1 cellular context compared by ENCODE assay signal in the genomic region with DNA sequence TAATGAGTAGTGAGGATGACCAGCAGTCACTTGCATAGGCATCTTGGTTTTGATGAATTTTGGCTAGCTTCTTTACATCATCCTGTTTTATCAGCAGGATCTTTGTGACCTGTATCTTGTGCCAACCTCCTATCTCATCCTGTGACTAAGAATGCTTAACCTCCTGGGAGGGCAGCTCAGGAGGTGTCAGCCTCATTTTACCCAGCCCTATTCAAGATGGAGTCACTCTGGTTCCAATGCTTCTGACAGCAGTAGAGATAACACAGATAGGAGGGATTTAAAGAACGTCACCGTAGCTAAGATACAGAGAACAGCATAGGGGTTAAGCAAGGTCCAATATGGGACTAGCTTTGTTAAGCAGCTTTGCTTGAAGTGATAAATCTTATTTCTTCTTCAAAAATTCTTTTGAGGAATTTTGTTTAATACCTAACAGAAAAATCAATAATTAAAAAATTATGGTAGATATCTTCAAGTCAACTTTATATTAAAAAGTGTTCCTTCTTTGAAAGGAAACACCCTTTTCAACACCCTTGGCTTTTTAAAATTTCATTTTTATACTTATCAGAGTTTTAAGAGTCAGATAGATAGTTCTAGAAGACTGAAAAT.
TF ChIP-seq lines count a peak whose summit lies in the region.

No MANE protein-coding gene starts in this region.

TF ChIP-seq in K562, 482 proteins besides CTCF, POLR2A, EP300 and RAD21 (continued from another document and continues in another):
- TF ChIP-seq, protein P1, sequence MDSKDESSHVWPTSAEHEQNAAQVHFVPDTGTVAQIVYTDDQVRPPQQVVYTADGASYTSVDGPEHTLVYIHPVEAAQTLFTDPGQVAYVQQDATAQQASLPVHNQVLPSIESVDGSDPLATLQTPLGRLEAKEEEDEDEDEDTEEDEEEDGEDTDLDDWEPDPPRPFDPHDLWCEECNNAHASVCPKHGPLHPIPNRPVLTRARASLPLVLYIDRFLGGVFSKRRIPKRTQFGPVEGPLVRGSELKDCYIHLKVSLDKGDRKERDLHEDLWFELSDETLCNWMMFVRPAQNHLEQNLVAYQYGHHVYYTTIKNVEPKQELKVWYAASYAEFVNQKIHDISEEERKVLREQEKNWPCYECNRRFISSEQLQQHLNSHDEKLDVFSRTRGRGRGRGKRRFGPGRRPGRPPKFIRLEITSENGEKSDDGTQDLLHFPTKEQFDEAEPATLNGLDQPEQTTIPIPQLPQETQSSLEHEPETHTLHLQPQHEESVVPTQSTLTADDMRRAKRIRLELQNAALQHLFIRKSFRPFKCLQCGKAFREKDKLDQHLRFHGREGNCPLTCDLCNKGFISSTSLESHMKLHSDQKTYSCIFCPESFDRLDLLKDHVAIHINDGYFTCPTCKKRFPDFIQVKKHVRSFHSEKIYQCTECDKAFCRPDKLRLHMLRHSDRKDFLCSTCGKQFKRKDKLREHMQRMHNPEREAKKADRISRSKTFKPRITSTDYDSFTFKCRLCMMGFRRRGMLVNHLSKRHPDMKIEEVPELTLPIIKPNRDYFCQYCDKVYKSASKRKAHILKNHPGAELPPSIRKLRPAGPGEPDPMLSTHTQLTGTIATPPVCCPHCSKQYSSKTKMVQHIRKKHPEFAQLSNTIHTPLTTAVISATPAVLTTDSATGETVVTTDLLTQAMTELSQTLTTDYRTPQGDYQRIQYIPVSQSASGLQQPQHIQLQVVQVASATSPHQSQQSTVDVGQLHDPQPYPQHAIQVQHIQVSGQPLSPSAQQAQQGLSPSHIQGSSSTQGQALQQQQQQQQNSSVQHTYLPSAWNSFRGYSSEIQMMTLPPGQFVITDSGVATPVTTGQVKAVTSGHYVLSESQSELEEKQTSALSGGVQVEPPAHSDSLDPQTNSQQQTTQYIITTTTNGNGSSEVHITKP (IDR thresholded peaks at IDR 0.05; ENCODE audit: partially characterized antibody): no peak
- TF ChIP-seq ZNF197 (CRISPR knock-in tag; IDR thresholded peaks at IDR 0.05; ENCODE audit: low read depth): peak; percentile 99
- no peak for TF ChIP-seq NCOA6 (IDR thresholded peaks at IDR 0.05)
- TF ChIP-seq, protein P2, sequence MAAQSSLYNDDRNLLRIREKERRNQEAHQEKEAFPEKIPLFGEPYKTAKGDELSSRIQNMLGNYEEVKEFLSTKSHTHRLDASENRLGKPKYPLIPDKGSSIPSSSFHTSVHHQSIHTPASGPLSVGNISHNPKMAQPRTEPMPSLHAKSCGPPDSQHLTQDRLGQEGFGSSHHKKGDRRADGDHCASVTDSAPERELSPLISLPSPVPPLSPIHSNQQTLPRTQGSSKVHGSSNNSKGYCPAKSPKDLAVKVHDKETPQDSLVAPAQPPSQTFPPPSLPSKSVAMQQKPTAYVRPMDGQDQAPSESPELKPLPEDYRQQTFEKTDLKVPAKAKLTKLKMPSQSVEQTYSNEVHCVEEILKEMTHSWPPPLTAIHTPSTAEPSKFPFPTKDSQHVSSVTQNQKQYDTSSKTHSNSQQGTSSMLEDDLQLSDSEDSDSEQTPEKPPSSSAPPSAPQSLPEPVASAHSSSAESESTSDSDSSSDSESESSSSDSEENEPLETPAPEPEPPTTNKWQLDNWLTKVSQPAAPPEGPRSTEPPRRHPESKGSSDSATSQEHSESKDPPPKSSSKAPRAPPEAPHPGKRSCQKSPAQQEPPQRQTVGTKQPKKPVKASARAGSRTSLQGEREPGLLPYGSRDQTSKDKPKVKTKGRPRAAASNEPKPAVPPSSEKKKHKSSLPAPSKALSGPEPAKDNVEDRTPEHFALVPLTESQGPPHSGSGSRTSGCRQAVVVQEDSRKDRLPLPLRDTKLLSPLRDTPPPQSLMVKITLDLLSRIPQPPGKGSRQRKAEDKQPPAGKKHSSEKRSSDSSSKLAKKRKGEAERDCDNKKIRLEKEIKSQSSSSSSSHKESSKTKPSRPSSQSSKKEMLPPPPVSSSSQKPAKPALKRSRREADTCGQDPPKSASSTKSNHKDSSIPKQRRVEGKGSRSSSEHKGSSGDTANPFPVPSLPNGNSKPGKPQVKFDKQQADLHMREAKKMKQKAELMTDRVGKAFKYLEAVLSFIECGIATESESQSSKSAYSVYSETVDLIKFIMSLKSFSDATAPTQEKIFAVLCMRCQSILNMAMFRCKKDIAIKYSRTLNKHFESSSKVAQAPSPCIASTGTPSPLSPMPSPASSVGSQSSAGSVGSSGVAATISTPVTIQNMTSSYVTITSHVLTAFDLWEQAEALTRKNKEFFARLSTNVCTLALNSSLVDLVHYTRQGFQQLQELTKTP (IDR thresholded peaks at IDR 0.05; ENCODE audit: low read depth in 1 of 2, partially characterized antibody in 2 of 2): no peak
- no peak for TF ChIP-seq ZC3H8 (IDR thresholded peaks at IDR 0.05)
- peak in 1 of 2 experiments; percentile 98; a peak in 2 of 4 replicates for TF ChIP-seq TEAD1 (CRISPR knock-in tag; IDR thresholded peaks at IDR 0.05)
- TF ChIP-seq WHSC1 (IDR thresholded peaks at IDR 0.05; ENCODE audit: low read length): no peak
- TF ChIP-seq NBN (IDR thresholded peaks at IDR 0.05; ENCODE audit: low read depth): no peak
- TF ChIP-seq, protein P3, sequence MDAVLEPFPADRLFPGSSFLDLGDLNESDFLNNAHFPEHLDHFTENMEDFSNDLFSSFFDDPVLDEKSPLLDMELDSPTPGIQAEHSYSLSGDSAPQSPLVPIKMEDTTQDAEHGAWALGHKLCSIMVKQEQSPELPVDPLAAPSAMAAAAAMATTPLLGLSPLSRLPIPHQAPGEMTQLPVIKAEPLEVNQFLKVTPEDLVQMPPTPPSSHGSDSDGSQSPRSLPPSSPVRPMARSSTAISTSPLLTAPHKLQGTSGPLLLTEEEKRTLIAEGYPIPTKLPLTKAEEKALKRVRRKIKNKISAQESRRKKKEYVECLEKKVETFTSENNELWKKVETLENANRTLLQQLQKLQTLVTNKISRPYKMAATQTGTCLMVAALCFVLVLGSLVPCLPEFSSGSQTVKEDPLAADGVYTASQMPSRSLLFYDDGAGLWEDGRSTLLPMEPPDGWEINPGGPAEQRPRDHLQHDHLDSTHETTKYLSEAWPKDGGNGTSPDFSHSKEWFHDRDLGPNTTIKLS (IDR thresholded peaks at IDR 0.05; ENCODE audit: borderline replicate concordance, low read depth): no peak
- TF ChIP-seq ZNF695 (CRISPR knock-in tag; IDR thresholded peaks at IDR 0.05): peak; percentile 90
- TF ChIP-seq, protein P4, sequence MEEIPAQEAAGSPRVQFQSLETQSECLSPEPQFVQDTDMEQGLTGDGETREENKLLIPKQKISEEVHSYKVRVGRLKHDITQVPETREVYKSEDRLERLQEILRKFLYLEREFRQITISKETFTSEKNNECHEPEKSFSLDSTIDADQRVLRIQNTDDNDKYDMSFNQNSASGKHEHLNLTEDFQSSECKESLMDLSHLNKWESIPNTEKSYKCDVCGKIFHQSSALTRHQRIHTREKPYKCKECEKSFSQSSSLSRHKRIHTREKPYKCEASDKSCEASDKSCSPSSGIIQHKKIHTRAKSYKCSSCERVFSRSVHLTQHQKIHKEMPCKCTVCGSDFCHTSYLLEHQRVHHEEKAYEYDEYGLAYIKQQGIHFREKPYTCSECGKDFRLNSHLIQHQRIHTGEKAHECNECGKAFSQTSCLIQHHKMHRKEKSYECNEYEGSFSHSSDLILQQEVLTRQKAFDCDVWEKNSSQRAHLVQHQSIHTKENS (CRISPR knock-in tag; IDR thresholded peaks at IDR 0.05): peak; percentile 91
- TF ChIP-seq, protein P5, sequence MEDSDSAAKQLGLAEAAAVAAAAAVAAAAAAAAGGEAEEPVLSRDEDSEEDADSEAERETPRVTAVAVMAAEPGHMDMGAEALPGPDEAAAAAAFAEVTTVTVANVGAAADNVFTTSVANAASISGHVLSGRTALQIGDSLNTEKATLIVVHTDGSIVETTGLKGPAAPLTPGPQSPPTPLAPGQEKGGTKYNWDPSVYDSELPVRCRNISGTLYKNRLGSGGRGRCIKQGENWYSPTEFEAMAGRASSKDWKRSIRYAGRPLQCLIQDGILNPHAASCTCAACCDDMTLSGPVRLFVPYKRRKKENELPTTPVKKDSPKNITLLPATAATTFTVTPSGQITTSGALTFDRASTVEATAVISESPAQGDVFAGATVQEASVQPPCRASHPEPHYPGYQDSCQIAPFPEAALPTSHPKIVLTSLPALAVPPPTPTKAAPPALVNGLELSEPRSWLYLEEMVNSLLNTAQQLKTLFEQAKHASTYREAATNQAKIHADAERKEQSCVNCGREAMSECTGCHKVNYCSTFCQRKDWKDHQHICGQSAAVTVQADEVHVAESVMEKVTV (CRISPR knock-in tag; IDR thresholded peaks at IDR 0.05): peak; percentile 73
- no peak for TF ChIP-seq MAFG (tag; conservative IDR thresholded peaks at IDR 0.05)
- TF ChIP-seq, protein P6, sequence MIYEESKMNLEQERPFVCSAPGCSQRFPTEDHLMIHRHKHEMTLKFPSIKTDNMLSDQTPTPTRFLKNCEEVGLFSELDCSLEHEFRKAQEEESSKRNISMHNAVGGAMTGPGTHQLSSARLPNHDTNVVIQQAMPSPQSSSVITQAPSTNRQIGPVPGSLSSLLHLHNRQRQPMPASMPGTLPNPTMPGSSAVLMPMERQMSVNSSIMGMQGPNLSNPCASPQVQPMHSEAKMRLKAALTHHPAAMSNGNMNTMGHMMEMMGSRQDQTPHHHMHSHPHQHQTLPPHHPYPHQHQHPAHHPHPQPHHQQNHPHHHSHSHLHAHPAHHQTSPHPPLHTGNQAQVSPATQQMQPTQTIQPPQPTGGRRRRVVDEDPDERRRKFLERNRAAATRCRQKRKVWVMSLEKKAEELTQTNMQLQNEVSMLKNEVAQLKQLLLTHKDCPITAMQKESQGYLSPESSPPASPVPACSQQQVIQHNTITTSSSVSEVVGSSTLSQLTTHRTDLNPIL (CRISPR knock-in tag; IDR thresholded peaks at IDR 0.05): peak; percentile 97
- TF ChIP-seq, protein P7, sequence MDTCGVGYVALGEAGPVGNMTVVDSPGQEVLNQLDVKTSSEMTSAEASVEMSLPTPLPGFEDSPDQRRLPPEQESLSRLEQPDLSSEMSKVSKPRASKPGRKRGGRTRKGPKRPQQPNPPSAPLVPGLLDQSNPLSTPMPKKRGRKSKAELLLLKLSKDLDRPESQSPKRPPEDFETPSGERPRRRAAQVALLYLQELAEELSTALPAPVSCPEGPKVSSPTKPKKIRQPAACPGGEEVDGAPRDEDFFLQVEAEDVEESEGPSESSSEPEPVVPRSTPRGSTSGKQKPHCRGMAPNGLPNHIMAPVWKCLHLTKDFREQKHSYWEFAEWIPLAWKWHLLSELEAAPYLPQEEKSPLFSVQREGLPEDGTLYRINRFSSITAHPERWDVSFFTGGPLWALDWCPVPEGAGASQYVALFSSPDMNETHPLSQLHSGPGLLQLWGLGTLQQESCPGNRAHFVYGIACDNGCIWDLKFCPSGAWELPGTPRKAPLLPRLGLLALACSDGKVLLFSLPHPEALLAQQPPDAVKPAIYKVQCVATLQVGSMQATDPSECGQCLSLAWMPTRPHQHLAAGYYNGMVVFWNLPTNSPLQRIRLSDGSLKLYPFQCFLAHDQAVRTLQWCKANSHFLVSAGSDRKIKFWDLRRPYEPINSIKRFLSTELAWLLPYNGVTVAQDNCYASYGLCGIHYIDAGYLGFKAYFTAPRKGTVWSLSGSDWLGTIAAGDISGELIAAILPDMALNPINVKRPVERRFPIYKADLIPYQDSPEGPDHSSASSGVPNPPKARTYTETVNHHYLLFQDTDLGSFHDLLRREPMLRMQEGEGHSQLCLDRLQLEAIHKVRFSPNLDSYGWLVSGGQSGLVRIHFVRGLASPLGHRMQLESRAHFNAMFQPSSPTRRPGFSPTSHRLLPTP (IDR thresholded peaks at IDR 0.05; ENCODE audit: borderline replicate concordance, extremely low read depth, insufficient read length): no peak
- no peak for TF ChIP-seq CREB1 (IDR thresholded peaks at IDR 0.05)
- no peak for TF ChIP-seq CREB1 (CRISPR knock-in tag; IDR thresholded peaks at IDR 0.05)
- TF ChIP-seq, protein P8, sequence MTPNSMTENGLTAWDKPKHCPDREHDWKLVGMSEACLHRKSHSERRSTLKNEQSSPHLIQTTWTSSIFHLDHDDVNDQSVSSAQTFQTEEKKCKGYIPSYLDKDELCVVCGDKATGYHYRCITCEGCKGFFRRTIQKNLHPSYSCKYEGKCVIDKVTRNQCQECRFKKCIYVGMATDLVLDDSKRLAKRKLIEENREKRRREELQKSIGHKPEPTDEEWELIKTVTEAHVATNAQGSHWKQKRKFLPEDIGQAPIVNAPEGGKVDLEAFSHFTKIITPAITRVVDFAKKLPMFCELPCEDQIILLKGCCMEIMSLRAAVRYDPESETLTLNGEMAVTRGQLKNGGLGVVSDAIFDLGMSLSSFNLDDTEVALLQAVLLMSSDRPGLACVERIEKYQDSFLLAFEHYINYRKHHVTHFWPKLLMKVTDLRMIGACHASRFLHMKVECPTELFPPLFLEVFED (CRISPR knock-in tag; conservative IDR thresholded peaks at IDR 0.05): peak; percentile 94
- no peak for TF ChIP-seq PPARD (CRISPR knock-in tag; IDR thresholded peaks at IDR 0.05)
- no peak for TF ChIP-seq ZNF24 (IDR thresholded peaks at IDR 0.05)
- no peak for TF ChIP-seq SRSF3 (IDR thresholded peaks at IDR 0.05; ENCODE audit: insufficient read depth, low read length)
- no peak for TF ChIP-seq GABPB2 (CRISPR knock-in tag; conservative IDR thresholded peaks at IDR 0.05)
- TF ChIP-seq, protein P9, sequence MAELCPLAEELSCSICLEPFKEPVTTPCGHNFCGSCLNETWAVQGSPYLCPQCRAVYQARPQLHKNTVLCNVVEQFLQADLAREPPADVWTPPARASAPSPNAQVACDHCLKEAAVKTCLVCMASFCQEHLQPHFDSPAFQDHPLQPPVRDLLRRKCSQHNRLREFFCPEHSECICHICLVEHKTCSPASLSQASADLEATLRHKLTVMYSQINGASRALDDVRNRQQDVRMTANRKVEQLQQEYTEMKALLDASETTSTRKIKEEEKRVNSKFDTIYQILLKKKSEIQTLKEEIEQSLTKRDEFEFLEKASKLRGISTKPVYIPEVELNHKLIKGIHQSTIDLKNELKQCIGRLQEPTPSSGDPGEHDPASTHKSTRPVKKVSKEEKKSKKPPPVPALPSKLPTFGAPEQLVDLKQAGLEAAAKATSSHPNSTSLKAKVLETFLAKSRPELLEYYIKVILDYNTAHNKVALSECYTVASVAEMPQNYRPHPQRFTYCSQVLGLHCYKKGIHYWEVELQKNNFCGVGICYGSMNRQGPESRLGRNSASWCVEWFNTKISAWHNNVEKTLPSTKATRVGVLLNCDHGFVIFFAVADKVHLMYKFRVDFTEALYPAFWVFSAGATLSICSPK (IDR thresholded peaks at IDR 0.05; ENCODE audit: borderline replicate concordance): no peak
- no peak for TF ChIP-seq HLTF (IDR thresholded peaks at IDR 0.05)
- no peak for TF ChIP-seq CBFA2T3 (IDR thresholded peaks at IDR 0.05)
- 0 out of 2 replicates have a peak, but pooled peaks have one; percentile 45 for TF ChIP-seq ZNF785 (CRISPR knock-in tag; IDR thresholded peaks at IDR 0.05)
- no peak for TF ChIP-seq ZNF23 (CRISPR knock-in tag; IDR thresholded peaks at IDR 0.05)
- TF ChIP-seq MECOM (CRISPR knock-in tag; IDR thresholded peaks at IDR 0.05): peak; percentile 45; the same call in 1 of the 2 replicates
- TF ChIP-seq, protein P10, sequence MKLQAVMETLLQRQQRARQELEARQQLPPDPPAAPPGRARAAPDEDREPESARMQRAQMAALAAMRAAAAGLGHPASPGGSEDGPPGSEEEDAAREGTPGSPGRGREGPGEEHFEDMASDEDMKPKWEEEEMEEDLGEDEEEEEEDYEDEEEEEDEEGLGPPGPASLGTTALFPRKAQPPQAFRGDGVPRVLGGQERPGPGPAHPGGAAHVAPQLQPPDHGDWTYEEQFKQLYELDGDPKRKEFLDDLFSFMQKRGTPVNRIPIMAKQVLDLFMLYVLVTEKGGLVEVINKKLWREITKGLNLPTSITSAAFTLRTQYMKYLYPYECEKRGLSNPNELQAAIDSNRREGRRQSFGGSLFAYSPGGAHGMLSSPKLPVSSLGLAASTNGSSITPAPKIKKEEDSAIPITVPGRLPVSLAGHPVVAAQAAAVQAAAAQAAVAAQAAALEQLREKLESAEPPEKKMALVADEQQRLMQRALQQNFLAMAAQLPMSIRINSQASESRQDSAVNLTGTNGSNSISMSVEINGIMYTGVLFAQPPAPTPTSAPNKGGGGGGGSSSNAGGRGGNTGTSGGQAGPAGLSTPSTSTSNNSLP (IDR thresholded peaks at IDR 0.05; ENCODE audit: borderline replicate concordance, low read depth, low read length): no peak
- TF ChIP-seq PCBP1 (IDR thresholded peaks at IDR 0.05; ENCODE audit: low read depth, low read length, poor library complexity, severe bottlenecking): no peak
